8 cellular contexts compared by ENCODE assay signal in genomic region chr6:7542065-7542877, GRCh38. TPM values are rescaled to one million over a fixed set of nuclear protein-coding genes. Genes with fewer than 3 reads are reported as not detected.
DNase-seq lines count a peak whose midpoint lies in the region; ATAC-seq, FAIRE-seq and TF ChIP-seq lines count a peak whose summit lies in the region.

No MANE protein-coding gene starts in this region.

- H3K9me1 ChIP-seq in endothelial cell of umbilical vein (replicated peaks; ENCODE audit: control insufficient read depth, extremely low read depth, insufficient read depth, low read length): no peaks in the 10 kb centered on the region

- intact Hi-C loops in endothelial cell of umbilical vein (cut with micrococcal nuclease): no loop called here

- DNase-seq in NCI-H2227 (lab: John Stamatoyannopoulos, UW; ENCODE audit: unreplicated experiment): peak; percentile 26
- no peak for DNase-seq in NCI-H2227 treated with DMSO at 0.1 percent for 48 hours (lab: John Stamatoyannopoulos, UW)
- peak in 2 of 3 donors; percentile 53 to 67 for DNase-seq in Peyer's patch
- peak; percentile 7 for DNase-seq in endothelial cell of umbilical vein (ENCODE audit: low read depth, low spot score)
- DNase-seq in myocyte (ENCODE audit: low read depth): peak; percentile 21
- no peak for DNase-seq in GOT3 (lab: John Stamatoyannopoulos, UW)

- TF ChIP-seq CTCF in Peyer's patch (IDR thresholded peaks at IDR 0.05): no peak
- no peak for TF ChIP-seq CTCF in endothelial cell of umbilical vein (IDR thresholded peaks at IDR 0.05; ENCODE audit: extremely low read depth in 1 of 2, insufficient read depth in 1 of 2, low read depth in 1 of 2, low read length in 2 of 2)

- POLR2A ChIA-PET in endothelial cell of umbilical vein (lab: Charles Lee): no interaction called here

- H3K4me3 ChIP-seq in Peyer's patch: peak overlapping the region; percentile 53 to 83 (median 64)
- peak overlapping the region; percentile 34 to 47 (median 37) for H3K4me3 ChIP-seq in endothelial cell of umbilical vein (replicated peaks in 1 of 3; ENCODE audit: insufficient read depth in 1 of 3, low read depth in 1 of 3, low read length in 3 of 3)

- H3K27me3 ChIP-seq in Peyer's patch: peaks cover 0 to 9% of the 10 kb centered on the region in 2 donors
- H3K27me3 ChIP-seq in endothelial cell of umbilical vein (ENCODE audit: control insufficient read depth in 2 of 2, insufficient read depth in 2 of 2, low read length in 2 of 2): peaks cover 49 to 85% of the 10 kb centered on the region in 2 experiments

- H2AFZ ChIP-seq in endothelial cell of umbilical vein (ENCODE audit: low read depth, low read length): peak overlapping the region; percentile 82

- no peak for FAIRE-seq in endothelial cell of umbilical vein (lab: Jason Lieb, UNC)

- no peak overlapping the region for H3K9ac ChIP-seq in endothelial cell of umbilical vein (replicated peaks; ENCODE audit: extremely low read depth, insufficient read depth, low read length)

- H3K36me3 ChIP-seq in Peyer's patch (no peaks in the 10 kb centered on the region), endothelial cell of umbilical vein (ENCODE audit: control insufficient read depth in 2 of 2, extremely low read depth in 1 of 2, insufficient read depth in 2 of 2, low read length in 2 of 2) (no peaks in the 10 kb centered on the region)

- no peak for ATAC-seq in GM18520 (IDR thresholded peaks at IDR 0.05; ENCODE audit: unreplicated experiment)
- no peak for ATAC-seq in HG03097 (IDR thresholded peaks at IDR 0.05; ENCODE audit: low FRiP score, unreplicated experiment)

- BruUV-seq in endothelial cell of umbilical vein (replicated peaks; lab: Mats Ljungman, UMichigan): no TSS peak

- H3K27ac ChIP-seq in Peyer's patch (peak overlapping the region; percentile 53 to 96 (median 88)), endothelial cell of umbilical vein (ENCODE audit: insufficient read depth, low read depth, low read length) (no peak overlapping the region)

- H3K9me3 ChIP-seq in Peyer's patch: no peaks in the 10 kb centered on the region
- H3K9me3 ChIP-seq in endothelial cell of umbilical vein (replicated peaks; ENCODE audit: control insufficient read depth, insufficient read depth, low read length): no peaks in the 10 kb centered on the region

- H3K79me2 ChIP-seq in endothelial cell of umbilical vein (ENCODE audit: control insufficient read depth, insufficient read depth, low read length): no peaks in the 10 kb centered on the region

- TF ChIP-seq POLR2A in Peyer's patch (IDR thresholded peaks at IDR 0.05) (no peak), endothelial cell of umbilical vein (IDR thresholded peaks at IDR 0.05; ENCODE audit: low read depth, low read length) (no peak)

- peak overlapping the region; percentile 68 for H3K4me2 ChIP-seq in endothelial cell of umbilical vein (ENCODE audit: insufficient read depth, low read length)

- H4K20me1 ChIP-seq in endothelial cell of umbilical vein (replicated peaks; ENCODE audit: control insufficient read depth, extremely low read depth, insufficient read depth, low read length): no peaks in the 10 kb centered on the region

- CTCF ChIA-PET in endothelial cell of umbilical vein (lab: Charles Lee): interaction anchor here (1.1 kb wide), 1 partner anchor 48 kb away, joined by 3 read pairs; the partner anchor contains the start of gene SNRNP48

- dilution Hi-C loops in endothelial cell of umbilical vein (cut with MboI; ENCODE audit: extremely low pct_ligation_motif_present, low sequenced_read_pairs): no loop called here

- H3K4me1 ChIP-seq in Peyer's patch: peaks cover 0 to 22% (median 8%) of the 10 kb centered on the region in 4 donors
- H3K4me1 ChIP-seq in endothelial cell of umbilical vein (ENCODE audit: control insufficient read depth, extremely low read depth, insufficient read depth, low read length): peaks cover 10% of the 10 kb centered on the region

TF ChIP-seq in endothelial cell of umbilical vein, 7 proteins besides CTCF, POLR2A, EP300 and RAD21:
- TF ChIP-seq GATA2 (IDR thresholded peaks at IDR 0.05; ENCODE audit: insufficient read depth, insufficient read length, low read depth, low read length) (no peak), EZH2 (IDR thresholded peaks at IDR 0.05; ENCODE audit: borderline replicate concordance, low read depth, low read length, severe bottlenecking) (peak; percentile 87)

RNA-seq across cellular contexts. Expression of gene DSP, which starts 0.8 kb away (rescaled TPM):
- total RNA-seq in Peyer's patch (100 to 1,000 TPM in 3 of 4 donors, 10 to 100 TPM in 1; 56.9 to 243 (median 187) TPM), endothelial cell of umbilical vein (0.32 and 0.77 TPM in 2 replicates), myocyte (7.8 and 13.1 TPM in 2 replicates)
- polyA plus RNA-seq in endothelial cell of umbilical vein: 0.02 and 0.03 TPM in 2 replicates
- 0.01 and 0.04 TPM in 2 replicates for polyA plus RNA-seq in endothelial cell of umbilical vein (2011; cell fraction: cytosol; rRNA removed)
- 0.07 and 0.08 TPM in 2 replicates for polyA plus RNA-seq in endothelial cell of umbilical vein (2011; cell fraction: nucleus; rRNA removed)
- 0.04 TPM in 2 replicates for polyA plus RNA-seq in endothelial cell of umbilical vein (2012)
- polyA minus RNA-seq in endothelial cell of umbilical vein: 0.15 TPM in 1 of 2 replicates, not detected in the other
- polyA minus RNA-seq in endothelial cell of umbilical vein (2011; cell fraction: cytosol; rRNA and poly(A)+ RNA removed): 22.9 TPM
- 0.10 and 0.19 TPM in 2 replicates for polyA minus RNA-seq in endothelial cell of umbilical vein (2011; cell fraction: nucleus; rRNA and poly(A)+ RNA removed)
- 104 TPM for polyA plus RNA-seq in myocyte (2012)

RNA-seq across cellular contexts. Expression of gene SNRNP48, which starts 47.7 kb away (rescaled TPM):
- total RNA-seq in Peyer's patch: 10 to 100 TPM; 11.5 to 27.2 (median 16.5) TPM
- total RNA-seq in endothelial cell of umbilical vein: 12.8 and 13.2 TPM in 2 replicates
- polyA plus RNA-seq in endothelial cell of umbilical vein: 3.5 and 4.2 TPM in 2 replicates
- 4.5 and 4.8 TPM in 2 replicates for polyA plus RNA-seq in endothelial cell of umbilical vein (2011; cell fraction: cytosol; rRNA removed)
- polyA plus RNA-seq in endothelial cell of umbilical vein (2011; cell fraction: nucleus; rRNA removed): 14.1 and 15.5 TPM in 2 replicates
- polyA plus RNA-seq in endothelial cell of umbilical vein (2012): 7.7 and 8.4 TPM in 2 replicates
- 3.7 and 5.2 TPM in 2 replicates for polyA minus RNA-seq in endothelial cell of umbilical vein
- polyA minus RNA-seq in endothelial cell of umbilical vein (2011; cell fraction: cytosol; rRNA and poly(A)+ RNA removed): 18.9 TPM
- 6.2 and 10.2 TPM in 2 replicates for polyA minus RNA-seq in endothelial cell of umbilical vein (2011; cell fraction: nucleus; rRNA and poly(A)+ RNA removed)
- total RNA-seq in myocyte: 22.2 and 25.4 TPM in 2 replicates
- polyA plus RNA-seq in myocyte (2012): 5.9 TPM

Comparison
In these comparisons a context has a peak if more than half of its experiments do, and no peak if none do; other contexts are left out.
1. DNase-seq: peak in NCI-H2227 (single experiment), Peyer's patch (2 of 3), endothelial cell of umbilical vein (single experiment) and myocyte (single experiment); none in NCI-H2227 treated with DMSO at 0.1 percent for 48 hours (single experiment) and GOT3 (single experiment).